In the genomic region with DNA sequence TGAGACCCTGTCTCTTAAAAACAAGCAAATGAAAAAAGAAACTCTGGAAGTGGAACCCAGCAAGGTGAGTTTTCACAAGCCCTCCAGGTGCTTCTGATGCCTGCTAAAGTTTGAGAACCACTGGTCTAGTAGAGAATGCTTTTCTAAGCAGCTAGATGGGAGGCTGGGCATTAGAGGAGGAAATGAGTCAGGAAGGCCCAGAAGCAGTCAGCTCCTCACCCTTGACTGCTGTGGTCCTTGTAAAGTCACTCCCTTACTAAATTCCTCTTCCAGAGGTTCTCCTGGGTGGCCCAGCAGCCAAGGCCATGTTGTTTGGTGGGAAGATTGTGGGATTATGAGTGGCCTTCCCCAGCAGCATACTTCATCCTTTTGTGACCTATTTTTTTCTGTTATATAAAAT, we compare ENCODE assay signal across 13 cellular contexts. TPM values are rescaled to one million over a fixed set of nuclear protein-coding genes. Genes with fewer than 3 reads are reported as not detected.
A peak's percentile ranks its signal among the peaks of the same experiment; 100 is the strongest.
DNase-seq lines count a peak whose midpoint lies in the region; ATAC-seq, FAIRE-seq and TF ChIP-seq lines count a peak whose summit lies in the region.
"Had no signal": no experiment of that assay in that cellular context is flagged by ENCODE, and none has a peak within 500 bp of the region (broad histone marks: within the 10 kb centered on the region; RNA-seq: fewer than 3 reads in every experiment).

No MANE protein-coding gene starts in this region.

- ATAC-seq in RWPE2 (ENCODE audit: low read depth) (peak; percentile 73), HG03039 (IDR thresholded peaks at IDR 0.05; ENCODE audit: unreplicated experiment) (no peak), HG03469 (IDR thresholded peaks at IDR 0.05; ENCODE audit: unreplicated experiment) (no peak)

- H3K27ac ChIP-seq in GM23248: no peak overlapping the region
- H3K27ac ChIP-seq in RWPE2 (ENCODE audit: poor library complexity, severe bottlenecking): no peak overlapping the region
- H3K27ac ChIP-seq: neutrophil had no signal

- no peaks in the 10 kb centered on the region for H3K79me2 ChIP-seq in GM23248 (ENCODE audit: insufficient read depth)

- H3K9me3 ChIP-seq in GM23248 (ENCODE audit: low read depth) (no peaks in the 10 kb centered on the region), RWPE2 (ENCODE audit: severe bottlenecking) (no peaks in the 10 kb centered on the region)
- H3K9me3 ChIP-seq: neutrophil had no signal

- H4K20me1 ChIP-seq in GM23248 (ENCODE audit: insufficient read depth): no peaks in the 10 kb centered on the region

- in situ Hi-C loops in GM23248 (cut with MboI): no loop called here

- H3K4me3 ChIP-seq in GM23248 (no peak overlapping the region), RWPE2 (ENCODE audit: severe bottlenecking) (no peak overlapping the region), fibroblast of villous mesenchyme (ENCODE audit: low read depth, low read length) (no peak overlapping the region)

- DNase-seq in AG08395 (ENCODE audit: low spot score) (peak; percentile 74), GM23248 (peak; percentile 89), RWPE2 (ENCODE audit: low spot score) (no peak), fibroblast of villous mesenchyme (ENCODE audit: low read depth) (peak; percentile 46), D721Med (ENCODE audit: insufficient read length, low spot score) (no peak), NCI-H526 (lab: John Stamatoyannopoulos, UW) (no peak)
- DNase-seq: NCI-H1105; NCI-H82; stimulated activated CD4-positive, alpha-beta T cell treated with anti-CD3 and anti-CD28 coated beads, Interleukin-4, amount 100 ng/mL, for 24 hours; substantia nigra had no signal

- TF ChIP-seq CTCF in RWPE2 (IDR thresholded peaks at IDR 0.05; ENCODE audit: poor library complexity, severe bottlenecking): no peak
- no peak for TF ChIP-seq CTCF in fibroblast of villous mesenchyme (IDR thresholded peaks at IDR 0.05; ENCODE audit: insufficient read depth, low read depth, low read length)
- no peak for TF ChIP-seq CTCF in D721Med (IDR thresholded peaks at IDR 0.05; ENCODE audit: insufficient read depth, missing control alignments)

- H3K4me2 ChIP-seq in GM23248 (ENCODE audit: unreplicated experiment): peak overlapping the region; percentile 46

- no peak overlapping the region for H3K9ac ChIP-seq in GM23248

- H3F3A ChIP-seq in GM23248 (ENCODE audit: insufficient read depth): peaks cover 26% of the 10 kb centered on the region; the same call in 1 of the 2 replicates

- H3K36me3 ChIP-seq in GM23248 (ENCODE audit: low read depth) (no peaks in the 10 kb centered on the region), RWPE2 (ENCODE audit: low read depth) (no peaks in the 10 kb centered on the region)
- H3K36me3 ChIP-seq: neutrophil had no signal

- H3K4me1 ChIP-seq in GM23248 (ENCODE audit: insufficient read depth): peaks cover 32% of the 10 kb centered on the region
- H3K4me1 ChIP-seq in RWPE2 (ENCODE audit: insufficient read depth, poor library complexity, severe bottlenecking): peaks cover 13% of the 10 kb centered on the region

- H2AFZ ChIP-seq in GM23248: no peak overlapping the region

- no peak for FAIRE-seq in D721Med (lab: Jason Lieb, UNC)

- H3K27me3 ChIP-seq in GM23248 (replicated peaks; ENCODE audit: insufficient read depth) (no peaks in the 10 kb centered on the region), RWPE2 (ENCODE audit: insufficient read depth, poor library complexity, severe bottlenecking) (no peaks in the 10 kb centered on the region)
- H3K27me3 ChIP-seq: neutrophil had no signal

- H3K9me2 ChIP-seq in GM23248 (ENCODE audit: insufficient read depth): no peaks in the 10 kb centered on the region

RNA-seq across cellular contexts. Expression of a gene that starts 52.0 kb away (rescaled TPM):
- total RNA-seq in GM23248 (2014; rRNA removed; shearing (Covaris generic)): 166 and 177 TPM in 2 replicates
- polyA plus RNA-seq in GM23248 (2016; fragmentation: Nextera tagmentation; extraction: Ambion mirVana): 55.6 and 58.6 TPM in 2 replicates
- total RNA-seq in fibroblast of villous mesenchyme: 26.8 and 35.1 TPM in 2 replicates

Comparison
In these comparisons a context has a peak if more than half of its experiments do, and no peak if none do; other contexts are left out.
1. DNase-seq: peak in AG08395 (single experiment), GM23248 (single experiment) and fibroblast of villous mesenchyme (single experiment); none in RWPE2 (single experiment), D721Med (single experiment) and NCI-H526 (0 of 2).